In genomic region chr3:120497318-120497717, GRCh38 we compare ENCODE assay signal across 13 cellular contexts. TPM values are rescaled to one million over a fixed set of nuclear protein-coding genes. Genes with fewer than 3 reads are reported as not detected.
DNase-seq lines count a peak whose midpoint lies in the region; ATAC-seq and TF ChIP-seq lines count a peak whose summit lies in the region.
"Had no signal": no experiment of that assay in that cellular context is flagged by ENCODE, and none has a peak within 500 bp of the region (broad histone marks: within the 10 kb centered on the region; RNA-seq: fewer than 3 reads in every experiment).

No MANE protein-coding gene starts in this region.

- peak overlapping the region; percentile 59 for H3K4me3 ChIP-seq in GM23248
- peak overlapping the region in 1 of 2 donors; percentile 23 for H3K4me3 ChIP-seq in ascending aorta
- peak overlapping the region in 1 of 10 donors; percentile 7 for H3K4me3 ChIP-seq in heart right ventricle
- H3K4me3 ChIP-seq in skeletal muscle satellite cell (ENCODE audit: low read length), result peak overlapping the region; percentile 41

- peak overlapping the region; percentile 84 for H3K4me2 ChIP-seq in GM23248 (ENCODE audit: unreplicated experiment)
- H3K4me2 ChIP-seq in skeletal muscle satellite cell (ENCODE audit: low read length), result peak overlapping the region; percentile 76

- intact Hi-C loops in ascending aorta (cut with DNase I) (loop anchor here (2.0 kb wide), 3 partner anchors 27 to 71 kb away; no protein-coding TSS in a partner anchor), heart right ventricle (cut with DNase I) (loop anchor here in 1 of 10 donors (10.0 kb wide), 1 partner anchor 1003 kb away; the partner anchor contains the start of gene TIMMDC1)

- H3K27me3 ChIP-seq in GM23248 (replicated peaks; ENCODE audit: insufficient read depth) (no peaks in the 10 kb centered on the region), ascending aorta (no peaks in the 10 kb centered on the region), heart right ventricle (no peaks in the 10 kb centered on the region), skeletal muscle satellite cell (ENCODE audit: control insufficient read depth, insufficient read depth, low read length) (no peaks in the 10 kb centered on the region)

- TF ChIP-seq CTCF in ascending aorta (IDR thresholded peaks at IDR 0.05) (no peak), heart right ventricle (IDR thresholded peaks at IDR 0.05) (no peak)

- peaks cover 38% of the 10 kb centered on the region for H3K4me1 ChIP-seq in GM23248 (ENCODE audit: insufficient read depth)
- peaks cover 7 to 26% of the 10 kb centered on the region in 2 donors for H3K4me1 ChIP-seq in ascending aorta
- peaks cover 0 to 29% (median 11%) of the 10 kb centered on the region in 9 donors for H3K4me1 ChIP-seq in heart right ventricle
- peaks cover 35% of the 10 kb centered on the region for H3K4me1 ChIP-seq in skeletal muscle satellite cell (ENCODE audit: control insufficient read depth, insufficient read depth, low read length)

- DNase-seq in GM23248 (peak; percentile 93), ascending aorta (ENCODE audit: low spot score in 2 of 2) (no peak), heart right ventricle (peak in 1 of 2 donors; percentile 42), HK-2 (ENCODE audit: unreplicated experiment) (no peak), activated gamma-delta T cell treated with Interleukin-2 at 50 U/mL for 16 hours (no peak)
- DNase-seq: activated B cell treated with CpG ODN at 0.5 μM for 24 hours; activated naive CD8-positive, alpha-beta T cell treated with anti-CD3 and anti-CD28 coated beads for 36 hours; DND-41; hypothalamus; posterior cingulate gyrus had no signal

- no peaks in the 10 kb centered on the region for H3K9me3 ChIP-seq in GM23248 (ENCODE audit: low read depth)
- peaks cover 0 to 13% of the 10 kb centered on the region in 2 donors for H3K9me3 ChIP-seq in ascending aorta
- peaks cover 0 to 19% (median 7%) of the 10 kb centered on the region in 11 donors for H3K9me3 ChIP-seq in heart right ventricle
- peaks cover 6% of the 10 kb centered on the region for H3K9me3 ChIP-seq in skeletal muscle satellite cell (replicated peaks; ENCODE audit: low read length)

- H3K36me3 ChIP-seq in GM23248 (ENCODE audit: low read depth) (no peaks in the 10 kb centered on the region), ascending aorta (no peaks in the 10 kb centered on the region), heart right ventricle (no peaks in the 10 kb centered on the region), skeletal muscle satellite cell (ENCODE audit: insufficient read depth, low read length) (no peaks in the 10 kb centered on the region)

- H3K9ac ChIP-seq in GM23248 (peak overlapping the region; percentile 61), skeletal muscle satellite cell (ENCODE audit: low read depth, low read length) (peak overlapping the region; percentile 66)

- H2AFZ ChIP-seq in GM23248, result peak overlapping the region; percentile 34; the same call in 1 of the 2 replicates

- peaks cover 47% of the 10 kb centered on the region for H3F3A ChIP-seq in GM23248 (ENCODE audit: insufficient read depth)

- H3K27ac ChIP-seq in GM23248 (peak overlapping the region; percentile 89), ascending aorta (peak overlapping the region; percentile 75), heart right ventricle (peak overlapping the region in 9 of 10 donors; percentile 15 to 75 (median 57))

- in situ Hi-C loops in GM23248 (cut with MboI), result no loop called here

- H3K9me2 ChIP-seq in GM23248 (ENCODE audit: insufficient read depth), result no peaks in the 10 kb centered on the region

- ATAC-seq in heart right ventricle (peak in 7 of 8 donors; percentile 47 to 75 (median 64)), GM18498 (IDR thresholded peaks at IDR 0.05; ENCODE audit: unreplicated experiment) (no peak), HG03175 (IDR thresholded peaks at IDR 0.05; ENCODE audit: unreplicated experiment) (no peak)

- 0 to 2% methylated on average over 2 of the region's 2 CpGs for WGBS in GM23248 (ENCODE audit: low coverage in 1 of 2, low lambda C conversion rate in 2 of 2, missing lambda C conversion rate in 2 of 2), 2 experiments
- 56 to 73% methylated on average over 2 of the region's 2 CpGs for WGBS in heart right ventricle, 2 donors

- no peaks in the 10 kb centered on the region for H3K79me2 ChIP-seq in GM23248 (ENCODE audit: insufficient read depth)

- H4K20me1 ChIP-seq in GM23248 (ENCODE audit: insufficient read depth), result no peaks in the 10 kb centered on the region

RNA-seq across cellular contexts. Expression of gene FSTL1, which starts 46.5 kb away (rescaled TPM):
- total RNA-seq in GM23248 (2014; rRNA removed; shearing (Covaris generic)), result 4,171 and 4,244 TPM in 2 replicates
- polyA plus RNA-seq in GM23248 (2016; fragmentation: Nextera tagmentation; extraction: Ambion mirVana) (1,910 and 1,919 TPM in 2 replicates), heart right ventricle (10 to 100 TPM; 54.4 to 88.5 TPM)
- total RNA-seq in ascending aorta (790 TPM), heart right ventricle (100 to 1,000 TPM; 100 to 346 (median 213) TPM)
- total RNA-seq in skeletal muscle satellite cell (2012; rRNA removed), result 667 and 754 TPM in 2 replicates
- total RNA-seq: activated B cell treated with CpG ODN at 0.5 μM for 24 hours had no signal

Comparison
In these comparisons a context has a peak if more than half of its experiments do, and no peak if none do; other contexts are left out.
1. ATAC-seq: peak in heart right ventricle (7 of 8); none in GM18498 (single experiment) and HG03175 (single experiment).
2. Peak in every context shown above with its lines, with median percentiles within 50 percentile points of each other: H3K27ac ChIP-seq.